In genomic region chr10:118341678-118342637, GRCh38 we compare ENCODE assay signal across 8 cellular contexts. TPM values are rescaled to one million over a fixed set of nuclear protein-coding genes. Genes with fewer than 3 reads are reported as not detected.
A peak's percentile ranks its signal among the peaks of the same experiment; 100 is the strongest.
DNase-seq lines count a peak whose midpoint lies in the region; ATAC-seq, FAIRE-seq and TF ChIP-seq lines count a peak whose summit lies in the region.

TSS of gene FAM204A (minus strand) at chr10:118342324. CDS start at chr10:118336415, 5,909 bp downstream.

- H2AFZ ChIP-seq in OCI-LY7 (ENCODE audit: low read length) = peak within 1 kb of the TSS; percentile 84

- peak; percentile 43 for DNase-seq in D721Med (ENCODE audit: insufficient read length, low spot score)
- peak; percentile 83 for DNase-seq in HuH-7.5 (ENCODE audit: low spot score)
- DNase-seq in OCI-LY7 (ENCODE audit: low spot score) = peak; percentile 95
- peak; percentile 95 for DNase-seq in activated T-cell treated with anti-CD3 and anti-CD28 coated beads for 1 hour (ENCODE audit: low read depth)
- peak; percentile 94 for DNase-seq in epidermal melanocyte (ENCODE audit: insufficient read length, low spot score)
- DNase-seq in middle frontal gyrus (ENCODE audit: extremely low spot score, low spot score) = peak; percentile 89
- peak; percentile 83 to 88 for DNase-seq in stimulated activated CD8-positive, alpha-beta memory T cell treated with anti-CD3 and anti-CD28 coated beads, Interleukin-2, amount 100 ng/mL, for 48 hours (ENCODE audit: low read depth in 2 of 2)

- H3K4me1 ChIP-seq in OCI-LY7 (ENCODE audit: insufficient read depth, low read length, poor library complexity, severe bottlenecking) = peaks cover 22% of the 10 kb centered on the region

- H3K27ac ChIP-seq in OCI-LY7 (ENCODE audit: low read depth, low read length, poor library complexity, severe bottlenecking) = peak within 1 kb of the TSS; percentile 38

- CTCF ChIA-PET in OCI-LY7 (lab: Charles Lee; ENCODE audit: unreplicated experiment) = no interaction called here

- no TSS peak for BruUV-seq in OCI-LY7 (replicated peaks; lab: Mats Ljungman, UMichigan)

- peaks cover 26% of the 10 kb centered on the region for H3K79me2 ChIP-seq in OCI-LY7 (ENCODE audit: insufficient read depth, low read depth, low read length)

- H3K4me3 ChIP-seq in OCI-LY7 (ENCODE audit: low read depth, low read length, poor library complexity, severe bottlenecking) = peak within 1 kb of the TSS; percentile 88

- TF ChIP-seq CTCF in D721Med (IDR thresholded peaks at IDR 0.05; ENCODE audit: insufficient read depth, missing control alignments) (no peak), OCI-LY7 (conservative IDR thresholded peaks at IDR 0.05; ENCODE audit: low read length) (no peak)

- intact Hi-C loops in OCI-LY7 (cut with micrococcal nuclease; ENCODE audit: unreplicated experiment) = loop anchor here (10.0 kb wide), 1 partner anchor 297 kb away; the partner anchor contains the start of gene RAB11FIP2

- no peak for FAIRE-seq in D721Med (lab: Jason Lieb, UNC)

- peaks cover 6% of the 10 kb centered on the region; the same call in 1 of the 2 replicates for H4K20me1 ChIP-seq in OCI-LY7 (ENCODE audit: insufficient read depth, low read length)

- no peaks in the 10 kb centered on the region for H3K9me2 ChIP-seq in OCI-LY7 (ENCODE audit: insufficient read depth, low read length)

- H3K9me3 ChIP-seq in OCI-LY7 (ENCODE audit: low read length) = no peaks in the 10 kb centered on the region

- 0 out of 2 replicates have a peak, but pooled peaks cover 4% of the 10 kb centered on the region for H3K36me3 ChIP-seq in OCI-LY7 (ENCODE audit: insufficient read depth, low read length)

- peak within 1 kb of the TSS; percentile 92 for H3K4me2 ChIP-seq in OCI-LY7 (ENCODE audit: low read length)

- POLR2A ChIA-PET in OCI-LY7 (lab: Charles Lee) = interaction anchor here (0.6 kb wide), 3 partner anchors 16 to 1362 kb away, joined by 3 to 7 read pairs (median 3); no protein-coding TSS in a partner anchor

- peak; percentile 100 for ATAC-seq in GM21526 (IDR thresholded peaks at IDR 0.05; ENCODE audit: low FRiP score, unreplicated experiment)

RNA-seq across cellular contexts. Expression of gene FAM204A, which starts in this region (rescaled TPM):
- total RNA-seq in OCI-LY7 (2014; rRNA removed; shearing (Covaris generic)) = 32.2 and 32.4 TPM in 2 replicates
- 44.7 and 44.9 TPM in 2 replicates for total RNA-seq in OCI-LY7 (2022)

Comparison
In these comparisons a context has a peak if more than half of its experiments do, and no peak if none do; other contexts are left out.
1. Peak in every context shown above with its lines: DNase-seq, ATAC-seq, H3K4me3 ChIP-seq and H3K27ac ChIP-seq.
2. DNase-seq: peak in every context shown above with its lines; median percentile 95 in OCI-LY7; 95 in activated T-cell treated with anti-CD3 and anti-CD28 coated beads for 1 hour; 94 in epidermal melanocyte; 89 in middle frontal gyrus; 86 in stimulated activated CD8-positive, alpha-beta memory T cell treated with anti-CD3 and anti-CD28 coated beads, Interleukin-2, amount 100 ng/mL, for 48 hours; 83 in HuH-7.5; 43 in D721Med.